In the genomic region with DNA sequence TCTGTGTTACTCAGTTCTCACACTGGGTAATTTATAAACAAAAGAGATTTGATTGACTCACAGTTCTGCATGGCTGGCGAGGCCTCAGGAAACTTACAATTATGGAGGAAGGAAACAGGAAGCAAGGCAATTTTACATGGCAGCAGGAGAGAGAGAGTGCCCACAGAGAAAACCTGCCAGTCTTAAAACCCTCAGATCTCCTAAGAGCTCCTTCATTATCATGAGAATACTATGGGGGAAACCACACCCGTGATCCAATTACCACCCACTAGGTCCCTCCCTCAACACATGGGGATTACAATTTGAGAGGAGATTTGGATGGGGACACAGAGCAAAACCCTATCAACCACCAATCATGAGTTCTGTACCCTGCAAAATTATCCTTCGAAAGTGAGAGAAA, we compare ENCODE assay signal across 17 cellular contexts.
"Had no signal": no experiment of that assay in that cellular context is flagged by ENCODE, and none has a peak within 500 bp of the region (broad histone marks: within the 10 kb centered on the region; RNA-seq: fewer than 3 reads in every experiment).

No MANE protein-coding gene starts in this region.

- H3K27ac ChIP-seq: KMS-11, RWPE1 had no signal

- DNase-seq: IMR-90, Kasumi-1, MM.1S, NCI-H1092 treated with DMSO at 0.1 percent for 48 hours, NCI-H1436, NCI-H1694, NCI-H187 treated with DMSO at 0.1 percent for 48 hours, NCI-H2029 treated with DMSO at 0.1 percent for 48 hours, NCI-H2171, NCI-H226, NCI-H446, NCI-H510A, NCI-H524 treated with DMSO at 0.1 percent for 48 hours, SHP77, T-helper 1 cell had no signal

- H3K4me2 ChIP-seq: KMS-11 had no signal

- H3K9ac ChIP-seq: KMS-11 had no signal
